ENCODE assay signal across 9 cellular contexts in genomic region chr3:53843195-53844177, GRCh38. TPM values are rescaled to one million over a fixed set of nuclear protein-coding genes. Genes with fewer than 3 reads are reported as not detected.
DNase-seq lines count a peak whose midpoint lies in the region; ATAC-seq and TF ChIP-seq lines count a peak whose summit lies in the region.
"Had no signal": no experiment of that assay in that cellular context is flagged by ENCODE, and none has a peak within 500 bp of the region (broad histone marks: within the 10 kb centered on the region; RNA-seq: fewer than 3 reads in every experiment).

No MANE protein-coding gene starts in this region.

- TF ChIP-seq EP300 in suprapubic skin (IDR thresholded peaks at IDR 0.05), result no peak

- intact Hi-C loops in posterior vena cava (cut with DNase I), result no loop called here

- H3K27ac ChIP-seq in caudate nucleus (ENCODE audit: low read depth, low read length), result peak overlapping the region; percentile 96
- peak overlapping the region; percentile 46 for H3K27ac ChIP-seq in suprapubic skin

- no peak for TF ChIP-seq POLR2A in suprapubic skin (IDR thresholded peaks at IDR 0.05)

- H3K36me3 ChIP-seq in suprapubic skin, result no peaks in the 10 kb centered on the region

- H3K9me3 ChIP-seq in suprapubic skin, result no peaks in the 10 kb centered on the region

- H3K4me1 ChIP-seq in suprapubic skin, result peaks cover 17% of the 10 kb centered on the region

- WGBS in suprapubic skin, result 75% methylated on average over 10 of the region's 10 CpGs

- DNase-seq in NCI-H2171 treated with DMSO at 0.1 percent for 48 hours (lab: John Stamatoyannopoulos, UW), result peak; percentile 52
- DNase-seq in NCI-H2171 (lab: John Stamatoyannopoulos, UW), result no peak
- peak in 1 of 61 donors; percentile 68 for DNase-seq in caudate nucleus (lab: John Stamatoyannopoulos, UW)
- DNase-seq in suprapubic skin (ENCODE audit: low spot score in 2 of 2), result no peak
- DNase-seq in posterior vena cava (ENCODE audit: low spot score), result no peak
- no peak for DNase-seq in dermis blood vessel endothelial cell
- DNase-seq in Kasumi-1 (lab: John Stamatoyannopoulos, UW), result no peak
- DNase-seq: HFFc6 had no signal

- TF ChIP-seq CTCF in suprapubic skin (IDR thresholded peaks at IDR 0.05), result no peak

- no peak overlapping the region for H3K4me3 ChIP-seq in suprapubic skin

- H3K27me3 ChIP-seq in suprapubic skin, result peaks cover 16% of the 10 kb centered on the region

- peak; percentile 47 for ATAC-seq in HG02798 (IDR thresholded peaks at IDR 0.05; ENCODE audit: poor library complexity, unreplicated experiment)

RNA-seq across cellular contexts. Expression of gene CHDH, which starts 2.7 kb away (rescaled TPM):
- total RNA-seq in suprapubic skin (10 to 100 TPM in 2 of 4 donors, 1 to 10 TPM in 2; 6.0 to 26.4 (median 9.3) TPM), posterior vena cava (1 to 10 TPM; 2.0 to 3.7 TPM), dermis blood vessel endothelial cell (0.23 and 1.0 TPM in 2 replicates)
- total RNA-seq: HFFc6 had no signal

RNA-seq across cellular contexts. Expression of gene IL17RB, which starts 2.9 kb away (rescaled TPM):
- total RNA-seq in suprapubic skin (1 to 10 TPM; 1.7 to 5.1 (median 2.2) TPM), posterior vena cava (under 1 TPM; 0.33 to 0.46 TPM), dermis blood vessel endothelial cell (0.19 TPM in 1 of 2 replicates, not detected in the other)
- total RNA-seq: HFFc6 had no signal

RNA-seq across cellular contexts. Expression of gene ACTR8, which starts 38.5 kb away (rescaled TPM):
- total RNA-seq in suprapubic skin (10 to 100 TPM; 15.0 to 21.3 (median 15.8) TPM), posterior vena cava (10 to 100 TPM; 20.9 to 22.0 TPM), dermis blood vessel endothelial cell (38.9 and 47.1 TPM in 2 replicates)

RNA-seq across cellular contexts. Expression of gene SELENOK, which starts 48.2 kb away (rescaled TPM):
- total RNA-seq in suprapubic skin (10 to 100 TPM; 36.5 to 48.1 (median 45.4) TPM), posterior vena cava (10 to 100 TPM; 45.0 to 46.8 TPM), dermis blood vessel endothelial cell (10.1 and 25.0 TPM in 2 replicates)
